17 cellular contexts compared by ENCODE assay signal in the genomic region with DNA sequence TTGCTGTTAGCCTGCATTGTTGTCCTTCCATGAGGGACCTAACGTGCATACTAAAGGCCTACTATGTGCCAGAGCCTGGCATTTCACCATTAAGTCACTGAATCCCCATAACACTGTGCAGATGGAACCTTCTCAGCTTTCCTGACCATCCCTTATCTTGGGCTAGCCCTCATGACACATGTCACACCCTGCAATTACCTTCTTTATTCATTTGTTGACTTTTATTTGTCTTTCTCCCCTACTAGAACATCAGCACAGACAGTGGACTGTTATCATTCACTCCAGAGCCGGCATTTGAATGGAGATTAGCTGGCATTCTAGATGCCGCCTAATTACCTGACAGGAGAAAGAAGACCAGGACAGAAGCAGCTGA.
DNase-seq lines count a peak whose midpoint lies in the region; ATAC-seq and TF ChIP-seq lines count a peak whose summit lies in the region.
"Had no signal": no experiment of that assay in that cellular context is flagged by ENCODE, and none has a peak within 500 bp of the region (broad histone marks: within the 10 kb centered on the region; RNA-seq: fewer than 3 reads in every experiment).

No MANE protein-coding gene starts in this region.

- no peaks in the 10 kb centered on the region for H3K9me3 ChIP-seq in T-helper 17 cell (ENCODE audit: control insufficient read depth, low read length, poor library complexity, severe bottlenecking)

- no peak overlapping the region for H3K27ac ChIP-seq in GM23338 (ENCODE audit: low read depth)
- H3K27ac ChIP-seq: KMS-11, SJSA1 had no signal

- H3F3A ChIP-seq in GM23338 (replicated peaks; ENCODE audit: low read depth), result no peaks in the 10 kb centered on the region

- H3K9me3 Mint-ChIP-seq in T-helper 1 cell treated with Interleukin-12 subunit alpha and Interleukin-12 subunit beta and Interleukin-4 antibody, amounts not matched to agents 30 μg/mL and 1 μg/mL, for 36 hours, result peaks cover 3% of the 10 kb centered on the region
- no peaks in the 10 kb centered on the region for H3K9me3 Mint-ChIP-seq in GM23338
- no peaks in the 10 kb centered on the region for H3K9me3 Mint-ChIP-seq in naive thymus-derived CD8-positive, alpha-beta T cell

- H3K4me2 ChIP-seq in GM23338, result no peak overlapping the region
- H3K4me2 ChIP-seq: KMS-11 had no signal

- H3K36me3 ChIP-seq in GM23338 (ENCODE audit: insufficient read depth), result no peaks in the 10 kb centered on the region
- H3K36me3 ChIP-seq: SJSA1 had no signal

- POLR2A ChIA-PET in naive thymus-derived CD8-positive, alpha-beta T cell (lab: Charles Lee), result no interaction called here

- no peak overlapping the region for H3K4me3 ChIP-seq in GM23338
- H3K4me3 ChIP-seq: SJSA1 had no signal

- ATAC-seq in GM23338 (peak; percentile 24; the same call in 2 of the 3 replicates), T-helper 17 cell (no peak), GM18517 (IDR thresholded peaks at IDR 0.05; ENCODE audit: unreplicated experiment) (no peak), HG02623 (IDR thresholded peaks at IDR 0.05; ENCODE audit: unreplicated experiment) (no peak)
- no peak for ATAC-seq in naive thymus-derived CD8-positive, alpha-beta T cell

- peaks cover 11% of the 10 kb centered on the region; the same call in 1 of the 2 replicates for H3K4me1 ChIP-seq in GM23338 (ENCODE audit: insufficient read depth)
- H3K4me1 ChIP-seq: SJSA1 had no signal

- no peak overlapping the region for H3K4me3 Mint-ChIP-seq in T-helper 1 cell treated with Interleukin-12 subunit alpha and Interleukin-12 subunit beta and Interleukin-4 antibody, amounts not matched to agents 30 μg/mL and 1 μg/mL, for 36 hours
- H3K4me3 Mint-ChIP-seq in GM23338 (no peak overlapping the region), T-helper 17 cell (no peak overlapping the region)
- H3K4me3 Mint-ChIP-seq in naive thymus-derived CD8-positive, alpha-beta T cell, result peak overlapping the region in 1 of 10 donors; percentile 16
- H3K4me3 Mint-ChIP-seq: CD14-positive monocyte had no signal

- no peaks in the 10 kb centered on the region for H3K27me3 ChIP-seq in GM23338 (ENCODE audit: insufficient read depth)
- H3K27me3 ChIP-seq: SJSA1 had no signal

- no peaks in the 10 kb centered on the region for H3K79me2 ChIP-seq in GM23338 (replicated peaks; ENCODE audit: insufficient read depth)

- H3K4me1 Mint-ChIP-seq in T-helper 1 cell treated with Interleukin-12 subunit alpha and Interleukin-12 subunit beta and Interleukin-4 antibody, amounts not matched to agents 30 μg/mL and 1 μg/mL, for 36 hours (ENCODE audit: low read depth), result peaks cover 15% of the 10 kb centered on the region
- peaks cover 30% of the 10 kb centered on the region for H3K4me1 Mint-ChIP-seq in GM23338
- H3K4me1 Mint-ChIP-seq in T-helper 17 cell, result peaks cover 4% of the 10 kb centered on the region
- peaks cover 11 to 41% (median 36%) of the 10 kb centered on the region in 4 donors for H3K4me1 Mint-ChIP-seq in naive thymus-derived CD8-positive, alpha-beta T cell
- H3K4me1 Mint-ChIP-seq: CD14-positive monocyte had no signal

- DNase-seq in T-helper 1 cell, result no peak
- DNase-seq in GM23338 (ENCODE audit: low spot score), result no peak
- DNase-seq in T-helper 17 cell, result no peak
- no peak for DNase-seq in naive thymus-derived CD8-positive, alpha-beta T cell
- DNase-seq in GOT3 (lab: John Stamatoyannopoulos, UW), result no peak
- DNase-seq: GF-D8, NCI-H1092, NCI-H2029, NCI-H2171 treated with DMSO at 0.1 percent for 48 hours, NCI-H510A, RPMI8226 had no signal

- H3K27me3 Mint-ChIP-seq in T-helper 1 cell treated with Interleukin-12 subunit alpha and Interleukin-12 subunit beta and Interleukin-4 antibody, amounts not matched to agents 30 μg/mL and 1 μg/mL, for 36 hours (ENCODE audit: low read depth), result no peaks in the 10 kb centered on the region
- peaks cover 4% of the 10 kb centered on the region for H3K27me3 Mint-ChIP-seq in GM23338 (ENCODE audit: insufficient read depth, low read depth, poor library complexity)
- H3K27me3 Mint-ChIP-seq in T-helper 17 cell, result no peaks in the 10 kb centered on the region
- no peaks in the 10 kb centered on the region for H3K27me3 Mint-ChIP-seq in naive thymus-derived CD8-positive, alpha-beta T cell

- no peak for TF ChIP-seq CTCF in GM23338 (conservative IDR thresholded peaks at IDR 0.05; ENCODE audit: low read depth in 2 of 2)

- no peak overlapping the region for H2AFZ ChIP-seq in GM23338

- no peaks in the 10 kb centered on the region for H3K9me2 ChIP-seq in GM23338 (ENCODE audit: insufficient read depth)

- H4K20me1 ChIP-seq in GM23338 (replicated peaks; ENCODE audit: insufficient read depth), result no peaks in the 10 kb centered on the region

- H3K27ac Mint-ChIP-seq in T-helper 1 cell treated with Interleukin-12 subunit alpha and Interleukin-12 subunit beta and Interleukin-4 antibody, amounts not matched to agents 30 μg/mL and 1 μg/mL, for 36 hours, result peak overlapping the region; percentile 57
- no peak overlapping the region for H3K27ac Mint-ChIP-seq in GM23338
- H3K27ac Mint-ChIP-seq in T-helper 17 cell, result peak overlapping the region; percentile 24
- peak overlapping the region; percentile 7 to 96 (median 81) for H3K27ac Mint-ChIP-seq in naive thymus-derived CD8-positive, alpha-beta T cell
- H3K27ac Mint-ChIP-seq: CD14-positive monocyte had no signal

- H3K36me3 Mint-ChIP-seq in T-helper 1 cell treated with Interleukin-12 subunit alpha and Interleukin-12 subunit beta and Interleukin-4 antibody, amounts not matched to agents 30 μg/mL and 1 μg/mL, for 36 hours (ENCODE audit: low read depth), result no peaks in the 10 kb centered on the region
- H3K36me3 Mint-ChIP-seq in GM23338 (ENCODE audit: low read depth) (no peaks in the 10 kb centered on the region), T-helper 17 cell (ENCODE audit: low read depth) (no peaks in the 10 kb centered on the region)
- H3K36me3 Mint-ChIP-seq in naive thymus-derived CD8-positive, alpha-beta T cell, result no peaks in the 10 kb centered on the region
- H3K36me3 Mint-ChIP-seq: CD14-positive monocyte had no signal

TF ChIP-seq in GM23338, 12 proteins besides CTCF, POLR2A, EP300 and RAD21 (continues in another document):
- TF ChIP-seq, protein P1, sequence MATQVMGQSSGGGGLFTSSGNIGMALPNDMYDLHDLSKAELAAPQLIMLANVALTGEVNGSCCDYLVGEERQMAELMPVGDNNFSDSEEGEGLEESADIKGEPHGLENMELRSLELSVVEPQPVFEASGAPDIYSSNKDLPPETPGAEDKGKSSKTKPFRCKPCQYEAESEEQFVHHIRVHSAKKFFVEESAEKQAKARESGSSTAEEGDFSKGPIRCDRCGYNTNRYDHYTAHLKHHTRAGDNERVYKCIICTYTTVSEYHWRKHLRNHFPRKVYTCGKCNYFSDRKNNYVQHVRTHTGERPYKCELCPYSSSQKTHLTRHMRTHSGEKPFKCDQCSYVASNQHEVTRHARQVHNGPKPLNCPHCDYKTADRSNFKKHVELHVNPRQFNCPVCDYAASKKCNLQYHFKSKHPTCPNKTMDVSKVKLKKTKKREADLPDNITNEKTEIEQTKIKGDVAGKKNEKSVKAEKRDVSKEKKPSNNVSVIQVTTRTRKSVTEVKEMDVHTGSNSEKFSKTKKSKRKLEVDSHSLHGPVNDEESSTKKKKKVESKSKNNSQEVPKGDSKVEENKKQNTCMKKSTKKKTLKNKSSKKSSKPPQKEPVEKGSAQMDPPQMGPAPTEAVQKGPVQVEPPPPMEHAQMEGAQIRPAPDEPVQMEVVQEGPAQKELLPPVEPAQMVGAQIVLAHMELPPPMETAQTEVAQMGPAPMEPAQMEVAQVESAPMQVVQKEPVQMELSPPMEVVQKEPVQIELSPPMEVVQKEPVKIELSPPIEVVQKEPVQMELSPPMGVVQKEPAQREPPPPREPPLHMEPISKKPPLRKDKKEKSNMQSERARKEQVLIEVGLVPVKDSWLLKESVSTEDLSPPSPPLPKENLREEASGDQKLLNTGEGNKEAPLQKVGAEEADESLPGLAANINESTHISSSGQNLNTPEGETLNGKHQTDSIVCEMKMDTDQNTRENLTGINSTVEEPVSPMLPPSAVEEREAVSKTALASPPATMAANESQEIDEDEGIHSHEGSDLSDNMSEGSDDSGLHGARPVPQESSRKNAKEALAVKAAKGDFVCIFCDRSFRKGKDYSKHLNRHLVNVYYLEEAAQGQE (IDR thresholded peaks at IDR 0.05; ENCODE audit: unreplicated experiment), result no peak
- no peak for TF ChIP-seq ZNF331 (CRISPR knock-in tag; IDR thresholded peaks at IDR 0.05; ENCODE audit: low read depth)
